16 cellular contexts compared by ENCODE assay signal in genomic region chr17:21713020-21713419, GRCh38. TPM values are rescaled to one million over a fixed set of nuclear protein-coding genes. Genes with fewer than 3 reads are reported as not detected.
"Had no signal": no experiment of that assay in that cellular context is flagged by ENCODE, and none has a peak within 500 bp of the region (broad histone marks: within the 10 kb centered on the region; RNA-seq: fewer than 3 reads in every experiment).

No MANE protein-coding gene starts in this region.

RNA-seq across cellular contexts. Expression of gene KCNJ18, which starts 20.7 kb away (rescaled TPM):
- total RNA-seq: natural killer cell treated with Interleukin-12 subunit alpha and Interleukin-12 subunit beta and Interleukin-15 and Interleukin-18, amount 100 ng/mL, for 72 hours; neural crest cell; omental fat pad; osteocyte; pancreas; posterior vena cava; prostate gland; pulmonary artery endothelial cell; right atrium auricular region; sciatic nerve; smooth muscle cell; spleen; transverse colon; upper lobe of right lung; urinary bladder; uterus had no signal
- polyA plus RNA-seq: pancreas, smooth muscle cell, spleen, urinary bladder had no signal
